ENCODE assay signal across 1 cellular context in genomic region chr9:108017671-108018070, GRCh38.
TF ChIP-seq lines count a peak whose summit lies in the region.

No MANE protein-coding gene starts in this region.

TF ChIP-seq in GM23338, 12 proteins besides CTCF, POLR2A, EP300 and RAD21 (continued from another document):
- TF ChIP-seq ZNF462 (CRISPR knock-in tag; IDR thresholded peaks at IDR 0.05) (no peak), NANOG (IDR thresholded peaks at IDR 0.05; ENCODE audit: borderline replicate concordance) (no peak), REST (IDR thresholded peaks at IDR 0.05; ENCODE audit: unreplicated experiment) (no peak)
